Comparison of ENCODE assay signal across 29 cellular contexts in genomic region chr6:131893198-131893597, GRCh38. TPM values are rescaled to one million over a fixed set of nuclear protein-coding genes. Genes with fewer than 3 reads are reported as not detected.
"Had no signal": no experiment of that assay in that cellular context is flagged by ENCODE, and none has a peak within 500 bp of the region (broad histone marks: within the 10 kb centered on the region; RNA-seq: fewer than 3 reads in every experiment).

No MANE protein-coding gene starts in this region.

- DNase-seq: heart left ventricle; kidney glomerular epithelial cell; left cardiac atrium; left ventricle myocardium superior; lower lobe of right lung; mammary epithelial cell; mesendoderm; midbrain; mucosa of descending colon; naive thymus-derived CD4-positive, alpha-beta T cell; ovary; stimulated activated CD4-positive, alpha-beta T cell treated with anti-CD3 and anti-CD28 coated beads, Interleukin-12 subunit alpha, Interleukin-12 subunit beta, amount 100 ng/mL, for 4 hours; stimulated activated CD4-positive, alpha-beta T cell treated with anti-CD3 and anti-CD28 coated beads, Interleukin-15, amount 100 ng/mL, for 24 hours; stimulated activated CD4-positive, alpha-beta T cell treated with anti-CD3 and anti-CD28 coated beads, Interleukin-2, amount 100 ng/mL, for 24 hours; stimulated activated CD4-positive, alpha-beta T cell treated with anti-CD3 and anti-CD28 coated beads, Interleukin-4, amount 100 ng/mL, for 1 hour; stimulated activated naive B cell treated with anti-CD40 and anti-IgM and Interleukin-4, amounts not matched to agents 10 μg/mL and 1 μg/mL and 100 μg/mL, for 72 hours; stimulated activated naive CD8-positive, alpha-beta T cell treated with anti-CD3 and anti-CD28 coated beads, Interleukin-15, Interleukin-2, amounts not matched to agents 100 U/mL and 50 U/mL, for 24 hours; stomach; tibial artery; trophoblast cell; upper lobe of right lung had no signal

- H3K4me3 Mint-ChIP-seq: naive thymus-derived CD4-positive, alpha-beta T cell; natural killer cell treated with Interleukin-12 subunit alpha and Interleukin-12 subunit beta and Interleukin-15 and Interleukin-18, amount 100 ng/mL, for 72 hours; stimulated activated naive B cell treated with anti-CD40 and anti-IgM and Interleukin-4, amounts not matched to agents 10 μg/mL and 1 μg/mL and 100 μg/mL, for 72 hours had no signal

- H3K4me1 Mint-ChIP-seq: stimulated activated naive B cell treated with anti-CD40 and anti-IgM and Interleukin-4, amounts not matched to agents 10 μg/mL and 1 μg/mL and 100 μg/mL, for 72 hours had no signal

- H3K27ac ChIP-seq: heart left ventricle, lower lobe of right lung, ovary, right atrium auricular region, skin epidermis, stomach, thoracic aorta, tibial artery, upper lobe of right lung had no signal

- H3K36me3 ChIP-seq: lower lobe of right lung, ovary, right atrium auricular region, upper lobe of right lung had no signal

- H3K4me3 ChIP-seq: heart left ventricle, lower lobe of right lung, mucosa of descending colon, ovary, right atrium auricular region, skin epidermis, stomach, thoracic aorta, tibial artery, upper lobe of right lung had no signal

- H3K4me1 ChIP-seq: heart left ventricle, lower lobe of right lung, right atrium auricular region, tibial artery, upper lobe of right lung had no signal

- ATAC-seq: heart left ventricle; left cardiac atrium; left ventricle myocardium superior; lower lobe of right lung; mucosa of descending colon; naive thymus-derived CD4-positive, alpha-beta T cell; natural killer cell treated with Interleukin-12 subunit alpha and Interleukin-12 subunit beta and Interleukin-15 and Interleukin-18, amount 100 ng/mL, for 72 hours; sciatic nerve; stimulated activated naive B cell treated with anti-CD40 and anti-IgM and Interleukin-4, amounts not matched to agents 10 μg/mL and 1 μg/mL and 100 μg/mL, for 72 hours; stimulated activated naive CD8-positive, alpha-beta T cell treated with anti-CD3 and anti-CD28 coated beads, Interleukin-15, Interleukin-2, amounts not matched to agents 100 U/mL and 50 U/mL, for 24 hours; upper lobe of right lung had no signal

- H3K9me3 Mint-ChIP-seq: natural killer cell treated with Interleukin-12 subunit alpha and Interleukin-12 subunit beta and Interleukin-15 and Interleukin-18, amount 100 ng/mL, for 72 hours had no signal

- H3K27me3 ChIP-seq: ovary, right atrium auricular region, stomach, tibial artery, upper lobe of right lung had no signal

- H3K9me3 ChIP-seq: lower lobe of right lung, ovary, thoracic aorta, tibial artery, upper lobe of right lung had no signal

- H3K27me3 Mint-ChIP-seq: progenitor cell of endocrine pancreas had no signal

- FAIRE-seq: keratinocyte, urothelium cell line had no signal

- H3K27ac Mint-ChIP-seq: naive thymus-derived CD4-positive, alpha-beta T cell; natural killer cell treated with Interleukin-12 subunit alpha and Interleukin-12 subunit beta and Interleukin-15 and Interleukin-18, amount 100 ng/mL, for 72 hours; progenitor cell of endocrine pancreas; stimulated activated naive B cell treated with anti-CD40 and anti-IgM and Interleukin-4, amounts not matched to agents 10 μg/mL and 1 μg/mL and 100 μg/mL, for 72 hours had no signal

RNA-seq across cellular contexts. Expression of gene CCN2, which starts 58.0 kb away (rescaled TPM):
- total RNA-seq: naive thymus-derived CD4-positive, alpha-beta T cell; natural killer cell treated with Interleukin-12 subunit alpha and Interleukin-12 subunit beta and Interleukin-15 and Interleukin-18, amount 100 ng/mL, for 72 hours had no signal
- polyA plus RNA-seq: naive thymus-derived CD4-positive, alpha-beta T cell had no signal
